In genomic region chr6:26159417-26160273, GRCh38 we compare ENCODE assay signal across 1 cellular context.
TF ChIP-seq lines count a peak whose summit lies in the region.

No MANE protein-coding gene starts in this region.

TF ChIP-seq in H1, 55 proteins besides CTCF, POLR2A, EP300 and RAD21 (continued from another document):
- TF ChIP-seq CHD7 (IDR thresholded peaks at IDR 0.05; ENCODE audit: insufficient replicate concordance, low read length) (no peak), KDM5A (IDR thresholded peaks at IDR 0.05; ENCODE audit: low read length) (no peak), TBP (IDR thresholded peaks at IDR 0.05; ENCODE audit: low read depth, low read length) (peak; percentile 37; the same call in 1 of the 2 replicates), POLR2AphosphoS5 (IDR thresholded peaks at IDR 0.05; ENCODE audit: low read depth, low read length) (peak; percentile 92; the same call in 1 of the 2 replicates)
